Comparison of ENCODE assay signal across 10 cellular contexts in genomic region chr9:129773262-129774048, GRCh38. TPM values are rescaled to one million over a fixed set of nuclear protein-coding genes. Genes with fewer than 3 reads are reported as not detected.
DNase-seq lines count a peak whose midpoint lies in the region; TF ChIP-seq lines count a peak whose summit lies in the region.
"Had no signal": no experiment of that assay in that cellular context is flagged by ENCODE, and none has a peak within 500 bp of the region (broad histone marks: within the 10 kb centered on the region; RNA-seq: fewer than 3 reads in every experiment).

No MANE protein-coding gene starts in this region.

- H2AFZ ChIP-seq in mammary epithelial cell (ENCODE audit: low read depth, low read length), result no peak overlapping the region

- no peaks in the 10 kb centered on the region for H4K20me1 ChIP-seq in mammary epithelial cell (ENCODE audit: insufficient read depth, low read length)

- CTCF ChIA-PET in Calu3 (lab: Charles Lee), result interaction anchor here (0.5 to 1.0 kb wide), 2 partner anchors 36 to 140 kb away, joined by 3 to 4 read pairs; no protein-coding TSS in a partner anchor
- CTCF ChIA-PET in mammary epithelial cell (lab: Charles Lee; ENCODE audit: low non-redundant PET), result no interaction called here
- CTCF ChIA-PET in activated CD4-positive, alpha-beta memory T cell treated with anti-CD3 and anti-CD28 coated beads for 36 hours (lab: Charles Lee), result interaction anchor here (0.6 to 2.5 kb wide), 5 partner anchors 11 to 653 kb away, joined by 3 to 11 read pairs (median 4); no protein-coding TSS in a partner anchor

- intact Hi-C loops in Calu3 (cut with micrococcal nuclease; ENCODE audit: unreplicated experiment), result loop anchor here (10.0 kb wide), 1 partner anchor 639 kb away; no protein-coding TSS in a partner anchor
- intact Hi-C loops in mammary epithelial cell (cut with micrococcal nuclease), result loop anchor here (2.0 kb wide), 1 partner anchor 21 kb away; the partner anchor contains the start of gene PTGES
- intact Hi-C loops in activated CD4-positive, alpha-beta memory T cell treated with anti-CD3 and anti-CD28 coated beads for 36 hours (cut with micrococcal nuclease), result no loop called here

- H3K4me3 Mint-ChIP-seq in Calu3 (ENCODE audit: low read depth, unreplicated experiment), result no peak overlapping the region
- H3K4me3 Mint-ChIP-seq in activated CD4-positive, alpha-beta memory T cell treated with anti-CD3 and anti-CD28 coated beads for 36 hours, result no peak overlapping the region
- H3K4me3 Mint-ChIP-seq in osteocyte (ENCODE audit: unreplicated experiment), result no peak overlapping the region
- no peak overlapping the region for H3K4me3 Mint-ChIP-seq in T-helper 2 cell treated with Interferon-gamma antibody and Interleukin-4, amounts not matched to agents 5 μg/mL and 100 μg/mL, for 36 hours

- peaks cover 27% of the 10 kb centered on the region for H3K4me1 ChIP-seq in mammary epithelial cell (ENCODE audit: insufficient read depth, low read length)

- no peaks in the 10 kb centered on the region for H3K27me3 Mint-ChIP-seq in Calu3 (ENCODE audit: unreplicated experiment)
- peaks cover 8% of the 10 kb centered on the region for H3K27me3 Mint-ChIP-seq in activated CD4-positive, alpha-beta memory T cell treated with anti-CD3 and anti-CD28 coated beads for 36 hours
- H3K27me3 Mint-ChIP-seq in osteocyte (ENCODE audit: unreplicated experiment), result no peaks in the 10 kb centered on the region
- no peaks in the 10 kb centered on the region for H3K27me3 Mint-ChIP-seq in T-helper 2 cell treated with Interferon-gamma antibody and Interleukin-4, amounts not matched to agents 5 μg/mL and 100 μg/mL, for 36 hours (ENCODE audit: low read depth)

- TF ChIP-seq CTCF in Calu3 (IDR thresholded peaks at IDR 0.05; ENCODE audit: unreplicated experiment), result no peak
- TF ChIP-seq CTCF in mammary epithelial cell (conservative IDR thresholded peaks at IDR 0.05 in 1 of 2, IDR thresholded peaks at IDR 0.05 in 1 of 2; ENCODE audit: extremely low read depth in 1 of 2, insufficient read depth in 1 of 2, low read depth in 1 of 2, low read length in 2 of 2), result no peak
- TF ChIP-seq CTCF in osteocyte (IDR thresholded peaks at IDR 0.05), result no peak

- no peak overlapping the region for H3K27ac ChIP-seq in mammary epithelial cell (ENCODE audit: insufficient read depth, low read depth, low read length)
- H3K27ac ChIP-seq: thoracic aorta had no signal

- H3K27ac Mint-ChIP-seq in Calu3 (ENCODE audit: unreplicated experiment), result no peak overlapping the region
- H3K27ac Mint-ChIP-seq in activated CD4-positive, alpha-beta memory T cell treated with anti-CD3 and anti-CD28 coated beads for 36 hours, result no peak overlapping the region
- H3K27ac Mint-ChIP-seq in osteocyte (ENCODE audit: unreplicated experiment), result no peak overlapping the region
- no peak overlapping the region for H3K27ac Mint-ChIP-seq in T-helper 2 cell treated with Interferon-gamma antibody and Interleukin-4, amounts not matched to agents 5 μg/mL and 100 μg/mL, for 36 hours

- no peak overlapping the region for H3K4me2 ChIP-seq in mammary epithelial cell (ENCODE audit: insufficient read depth, low read depth, low read length)

- H3K4me3 ChIP-seq in mammary epithelial cell (replicated peaks in 1 of 3; ENCODE audit: insufficient read depth in 1 of 3, low read depth in 2 of 3, low read length in 3 of 3), result no peak overlapping the region
- H3K4me3 ChIP-seq: thoracic aorta had no signal

- 29% methylated on average over 10 of the region's 10 CpGs for WGBS in mammary epithelial cell (ENCODE audit: low coverage, missing lambda C conversion rate)

- peaks cover 26% of the 10 kb centered on the region for H3K4me1 Mint-ChIP-seq in Calu3 (ENCODE audit: low read depth, unreplicated experiment)
- peaks cover 15% of the 10 kb centered on the region for H3K4me1 Mint-ChIP-seq in activated CD4-positive, alpha-beta memory T cell treated with anti-CD3 and anti-CD28 coated beads for 36 hours (ENCODE audit: low read depth)
- peaks cover 20% of the 10 kb centered on the region for H3K4me1 Mint-ChIP-seq in osteocyte (ENCODE audit: unreplicated experiment)
- peaks cover 10% of the 10 kb centered on the region for H3K4me1 Mint-ChIP-seq in T-helper 2 cell treated with Interferon-gamma antibody and Interleukin-4, amounts not matched to agents 5 μg/mL and 100 μg/mL, for 36 hours (ENCODE audit: low read depth)

- BruUV-seq in Calu3 (replicated peaks; lab: Mats Ljungman, UMichigan), result no TSS peak
- no TSS peak for BruUV-seq in mammary epithelial cell (replicated peaks; lab: Mats Ljungman, UMichigan)

- H3K36me3 Mint-ChIP-seq in Calu3 (ENCODE audit: insufficient read depth, unreplicated experiment) (peaks cover 16% of the 10 kb centered on the region), osteocyte (ENCODE audit: unreplicated experiment) (no peaks in the 10 kb centered on the region)
- no peaks in the 10 kb centered on the region for H3K36me3 Mint-ChIP-seq in activated CD4-positive, alpha-beta memory T cell treated with anti-CD3 and anti-CD28 coated beads for 36 hours
- no peaks in the 10 kb centered on the region for H3K36me3 Mint-ChIP-seq in T-helper 2 cell treated with Interferon-gamma antibody and Interleukin-4, amounts not matched to agents 5 μg/mL and 100 μg/mL, for 36 hours (ENCODE audit: low read depth)

- dilution Hi-C loops in mammary epithelial cell (cut with HindIII; ENCODE audit: low sequenced_read_pairs), result no loop called here

- no peaks in the 10 kb centered on the region for H3K9me3 ChIP-seq in mammary epithelial cell (replicated peaks; ENCODE audit: insufficient read depth, low read length)
- H3K9me3 ChIP-seq: thoracic aorta had no signal

- no peak overlapping the region for H3K9ac ChIP-seq in mammary epithelial cell (ENCODE audit: insufficient read depth, low read length)

- H3K79me2 ChIP-seq in mammary epithelial cell (ENCODE audit: insufficient read depth, low read length), result no peaks in the 10 kb centered on the region

- in situ Hi-C loops in mammary epithelial cell (cut with MboI; ENCODE audit: low sequenced_read_pairs in 2 of 2), result no loop called here

- no peaks in the 10 kb centered on the region for H3K27me3 ChIP-seq in mammary epithelial cell (ENCODE audit: insufficient read depth, low read length)

- POLR2A ChIA-PET in activated CD4-positive, alpha-beta memory T cell treated with anti-CD3 and anti-CD28 coated beads for 36 hours (lab: Charles Lee), result no interaction called here

- peak; percentile 39 for DNase-seq in Calu3
- peak; percentile 14 for DNase-seq in NOMO-1 treated with dmso at 0.1 percent for 144 hours (lab: John Stamatoyannopoulos, UW; ENCODE audit: unreplicated experiment)
- peak; percentile 97 for DNase-seq in mammary epithelial cell
- peak; percentile 85 for DNase-seq in myocyte (ENCODE audit: low read depth)
- no peak for DNase-seq in activated CD4-positive, alpha-beta memory T cell treated with anti-CD3 and anti-CD28 coated beads for 36 hours
- no peak for DNase-seq in NCI-H2029 (lab: John Stamatoyannopoulos, UW)
- DNase-seq in osteocyte (ENCODE audit: extremely low spot score, unreplicated experiment), result no peak
- no peak for DNase-seq in T-helper 2 cell treated with Interferon-gamma antibody and Interleukin-4, amounts not matched to agents 5 μg/mL and 100 μg/mL, for 36 hours (ENCODE audit: low spot score)
- DNase-seq: head of caudate nucleus had no signal

- H3K9me3 Mint-ChIP-seq in Calu3 (ENCODE audit: low read depth, unreplicated experiment) (no peaks in the 10 kb centered on the region), osteocyte (ENCODE audit: unreplicated experiment) (no peaks in the 10 kb centered on the region)
- H3K9me3 Mint-ChIP-seq in activated CD4-positive, alpha-beta memory T cell treated with anti-CD3 and anti-CD28 coated beads for 36 hours, result no peaks in the 10 kb centered on the region
- H3K9me3 Mint-ChIP-seq in T-helper 2 cell treated with Interferon-gamma antibody and Interleukin-4, amounts not matched to agents 5 μg/mL and 100 μg/mL, for 36 hours, result no peaks in the 10 kb centered on the region

- no peaks in the 10 kb centered on the region for H3K36me3 ChIP-seq in mammary epithelial cell (ENCODE audit: insufficient read depth, low read length)
- H3K36me3 ChIP-seq: thoracic aorta had no signal

RNA-seq across cellular contexts. Expression of gene PTGES, which starts 20.6 kb away (rescaled TPM):
- total RNA-seq in Calu3 (2022) (6.3 and 7.4 TPM in 2 replicates), mammary epithelial cell (10 to 100 TPM in 1 of 2 donors, 1 to 10 TPM in 1; 6.2 to 57.2 TPM), myocyte (not detected in 2 replicates), osteocyte (0.83 and 0.94 TPM in 2 replicates)
- polyA plus RNA-seq in mammary epithelial cell, result 59.6 TPM
- 69.8 TPM for polyA minus RNA-seq in mammary epithelial cell
- 5.2 TPM for polyA plus RNA-seq in myocyte (2012)
- not detected for total RNA-seq in activated CD4-positive, alpha-beta memory T cell treated with anti-CD3 and anti-CD28 coated beads for 36 hours

RNA-seq across cellular contexts. Expression of gene TOR1B, which starts 29.5 kb away (rescaled TPM):
- total RNA-seq in Calu3 (2022) (20.9 and 28.3 TPM in 2 replicates), mammary epithelial cell (10 to 100 TPM; 19.7 to 29.2 TPM), myocyte (19.8 and 25.4 TPM in 2 replicates), osteocyte (32.1 and 32.7 TPM in 2 replicates)
- polyA plus RNA-seq in mammary epithelial cell, result 20.7 TPM
- polyA minus RNA-seq in mammary epithelial cell, result 6.5 TPM
- polyA plus RNA-seq in myocyte (2012), result 28.9 TPM
- total RNA-seq in activated CD4-positive, alpha-beta memory T cell treated with anti-CD3 and anti-CD28 coated beads for 36 hours, result 10 to 100 TPM; 20.6 to 23.0 TPM

RNA-seq across cellular contexts. Expression of gene TOR1A, which starts 50.5 kb away (rescaled TPM):
- total RNA-seq in Calu3 (2022) (34.2 and 36.3 TPM in 2 replicates), mammary epithelial cell (10 to 100 TPM; 43.0 to 52.0 TPM), myocyte (40.5 and 47.0 TPM in 2 replicates), osteocyte (46.1 and 51.3 TPM in 2 replicates)
- 70.2 TPM for polyA plus RNA-seq in mammary epithelial cell
- 27.9 TPM for polyA minus RNA-seq in mammary epithelial cell
- 64.3 TPM for polyA plus RNA-seq in myocyte (2012)
- 10 to 100 TPM; 38.5 to 41.6 TPM for total RNA-seq in activated CD4-positive, alpha-beta memory T cell treated with anti-CD3 and anti-CD28 coated beads for 36 hours

Comparison
In these comparisons a context has a peak if more than half of its experiments do, and no peak if none do; other contexts are left out.
1. DNase-seq: peak in Calu3 (single experiment), NOMO-1 treated with dmso at 0.1 percent for 144 hours (single experiment), mammary epithelial cell (single experiment) and myocyte (single experiment); none in activated CD4-positive, alpha-beta memory T cell treated with anti-CD3 and anti-CD28 coated beads for 36 hours (single experiment), NCI-H2029 (single experiment), osteocyte (single experiment) and T-helper 2 cell treated with Interferon-gamma antibody and Interleukin-4, amounts not matched to agents 5 μg/mL and 100 μg/mL, for 36 hours (single experiment).